9 cellular contexts compared by ENCODE assay signal in genomic region chr1:61950418-61950817, GRCh38.
A peak's percentile ranks its signal among the peaks of the same experiment; 100 is the strongest.
DNase-seq lines count a peak whose midpoint lies in the region; ATAC-seq and TF ChIP-seq lines count a peak whose summit lies in the region.
"Had no signal": no experiment of that assay in that cellular context is flagged by ENCODE, and none has a peak within 500 bp of the region (broad histone marks: within the 10 kb centered on the region; RNA-seq: fewer than 3 reads in every experiment).

No MANE protein-coding gene starts in this region.

- WGBS in mesendoderm (ENCODE audit: extremely low coverage, insufficient coverage, low lambda C conversion rate) = no CpG with 5 or more reads among the region's 2 CpGs

- H3K36me3 Mint-ChIP-seq in CD8-positive, alpha-beta T cell = peaks cover 4% of the 10 kb centered on the region

- H3K4me3 ChIP-seq in GM12865 (ENCODE audit: low read depth, low read length) = no peak overlapping the region
- H3K4me3 ChIP-seq in cardiac fibroblast (replicated peaks in 1 of 2; ENCODE audit: low read depth in 2 of 2, low read length in 2 of 2) = no peak overlapping the region
- no peak overlapping the region for H3K4me3 ChIP-seq in mesendoderm (ENCODE audit: low read length)
- H3K4me3 ChIP-seq in CD8-positive, alpha-beta T cell (ENCODE audit: low read depth, low read length) = no peak overlapping the region

- no peak overlapping the region for H2BK120ac ChIP-seq in mesendoderm (ENCODE audit: low read depth, low read length)

- H3K9me3 ChIP-seq in CD8-positive, alpha-beta T cell (ENCODE audit: low read length) = no peaks in the 10 kb centered on the region

- no peaks in the 10 kb centered on the region for H3K4me1 ChIP-seq in mesendoderm (ENCODE audit: control insufficient read depth, low read depth, low read length)
- no peaks in the 10 kb centered on the region for H3K4me1 ChIP-seq in CD8-positive, alpha-beta T cell (ENCODE audit: insufficient read depth, low read length)

- H3K36me3 ChIP-seq in mesendoderm (ENCODE audit: control insufficient read depth, insufficient read depth, low read length) = no peaks in the 10 kb centered on the region
- no peaks in the 10 kb centered on the region for H3K36me3 ChIP-seq in CD8-positive, alpha-beta T cell (ENCODE audit: insufficient read depth, low read length)

- H4K8ac ChIP-seq in mesendoderm (ENCODE audit: low read depth, low read length) = no peak overlapping the region

- peak overlapping the region; percentile 51 for H3K18ac ChIP-seq in mesendoderm (ENCODE audit: low read length)

- H3K23ac ChIP-seq in mesendoderm (ENCODE audit: low read length) = no peak overlapping the region

- no peak overlapping the region for H3K27ac ChIP-seq in mesendoderm (ENCODE audit: low read depth, low read length)
- H3K27ac ChIP-seq in CD8-positive, alpha-beta T cell (ENCODE audit: low read depth, low read length) = no peak overlapping the region

- H2AK5ac ChIP-seq in mesendoderm (ENCODE audit: low read length) = no peak overlapping the region

- no peak overlapping the region for H2BK15ac ChIP-seq in mesendoderm (replicated peaks; ENCODE audit: low read depth)

- no peak overlapping the region for H3K56ac ChIP-seq in mesendoderm (ENCODE audit: low read length)

- CTCF ChIA-PET in CD8-positive, alpha-beta T cell (lab: Charles Lee) = no interaction called here

- H3K4me2 ChIP-seq in mesendoderm (ENCODE audit: low read length) = no peak overlapping the region

- H3K4me1 Mint-ChIP-seq in CD8-positive, alpha-beta T cell (ENCODE audit: low read depth) = no peaks in the 10 kb centered on the region

- no peak overlapping the region for H4K5ac ChIP-seq in mesendoderm (ENCODE audit: low read length)

- POLR2A ChIA-PET in CD8-positive, alpha-beta T cell (lab: Charles Lee) = no interaction called here

- no peak overlapping the region for H2BK5ac ChIP-seq in mesendoderm (ENCODE audit: low read length)

- intact Hi-C loops in CD8-positive, alpha-beta T cell (cut with DNase I, micrococcal nuclease) = no loop called here

- no peaks in the 10 kb centered on the region for H3K27me3 Mint-ChIP-seq in CD8-positive, alpha-beta T cell (ENCODE audit: low read depth)
- H3K27me3 Mint-ChIP-seq: dendritic cell treated with granulocyte-macrophage colony-stimulating factor and Interleukin-4, amounts not matched to agents 40 ng/mL and 50 ng/mL, for 4 days had no signal

- H3K9me3 Mint-ChIP-seq in CD8-positive, alpha-beta T cell = no peaks in the 10 kb centered on the region
- H3K9me3 Mint-ChIP-seq: dendritic cell treated with granulocyte-macrophage colony-stimulating factor and Interleukin-4, amounts not matched to agents 40 ng/mL and 50 ng/mL, for 4 days had no signal

- H3K4me3 Mint-ChIP-seq in CD8-positive, alpha-beta T cell = no peak overlapping the region
- H3K4me3 Mint-ChIP-seq: dendritic cell treated with granulocyte-macrophage colony-stimulating factor and Interleukin-4, amounts not matched to agents 40 ng/mL and 50 ng/mL, for 4 days had no signal

- no peaks in the 10 kb centered on the region for H3K27me3 ChIP-seq in mesendoderm (ENCODE audit: insufficient read depth, low read length, poor library complexity)
- H3K27me3 ChIP-seq in CD8-positive, alpha-beta T cell (ENCODE audit: insufficient read depth, low read length) = no peaks in the 10 kb centered on the region

- H3K79me2 ChIP-seq in mesendoderm (ENCODE audit: control insufficient read depth, insufficient read depth, low read length) = no peaks in the 10 kb centered on the region

- peak; percentile 9 for TF ChIP-seq CTCF in GM12865 (IDR thresholded peaks at IDR 0.05; ENCODE audit: insufficient read depth, low read depth, low read length, missing control alignments)
- TF ChIP-seq CTCF in LNCAP (IDR thresholded peaks at IDR 0.05) = peak; percentile 65
- no peak for TF ChIP-seq CTCF in cardiac fibroblast (IDR thresholded peaks at IDR 0.05; ENCODE audit: low read depth, low read length)
- no peak for TF ChIP-seq CTCF in CD8-positive, alpha-beta T cell (IDR thresholded peaks at IDR 0.05)

- no peak overlapping the region for H3K27ac Mint-ChIP-seq in CD8-positive, alpha-beta T cell
- H3K27ac Mint-ChIP-seq: dendritic cell treated with granulocyte-macrophage colony-stimulating factor and Interleukin-4, amounts not matched to agents 40 ng/mL and 50 ng/mL, for 4 days had no signal

- no peak overlapping the region for H3K9ac ChIP-seq in mesendoderm (ENCODE audit: low read length)

- DNase-seq in GM12865 (ENCODE audit: low read depth) (no peak), cardiac fibroblast (ENCODE audit: low read depth in 2 of 2) (peak; percentile 7 to 22), mesendoderm (peak; percentile 68), NCI-H187 treated with DMSO at 0.1 percent for 48 hours (lab: John Stamatoyannopoulos, UW) (no peak), NCI-H2196 (lab: John Stamatoyannopoulos, UW; ENCODE audit: unreplicated experiment) (no peak)
- no peak for DNase-seq in CD8-positive, alpha-beta T cell
- DNase-seq in stimulated activated CD4-positive, alpha-beta T cell treated with anti-CD3 and anti-CD28 coated beads, Interleukin-12 subunit alpha, Interleukin-12 subunit beta, amount 100 ng/mL, for 4 hours = no peak

- no peak for ATAC-seq in CD8-positive, alpha-beta T cell

- no peaks in the 10 kb centered on the region for H3K79me1 ChIP-seq in mesendoderm (ENCODE audit: low read length)

- no peak overlapping the region for H3K4ac ChIP-seq in mesendoderm (ENCODE audit: low read depth, low read length)

Comparison
In these comparisons a context has a peak if more than half of its experiments do, and no peak if none do; other contexts are left out.
1. DNase-seq: peak in cardiac fibroblast (2 of 2) and mesendoderm (single experiment); none in GM12865 (single experiment), CD8-positive, alpha-beta T cell (0 of 7), NCI-H187 treated with DMSO at 0.1 percent for 48 hours (single experiment), stimulated activated CD4-positive, alpha-beta T cell treated with anti-CD3 and anti-CD28 coated beads, Interleukin-12 subunit alpha, Interleukin-12 subunit beta, amount 100 ng/mL, for 4 hours (single experiment) and NCI-H2196 (single experiment).
2. CTCF ChIP-seq: peak in GM12865 (single experiment) and LNCAP (single experiment); none in cardiac fibroblast (single experiment) and CD8-positive, alpha-beta T cell (single experiment).